ENCODE assay signal across 22 cellular contexts in the genomic region with DNA sequence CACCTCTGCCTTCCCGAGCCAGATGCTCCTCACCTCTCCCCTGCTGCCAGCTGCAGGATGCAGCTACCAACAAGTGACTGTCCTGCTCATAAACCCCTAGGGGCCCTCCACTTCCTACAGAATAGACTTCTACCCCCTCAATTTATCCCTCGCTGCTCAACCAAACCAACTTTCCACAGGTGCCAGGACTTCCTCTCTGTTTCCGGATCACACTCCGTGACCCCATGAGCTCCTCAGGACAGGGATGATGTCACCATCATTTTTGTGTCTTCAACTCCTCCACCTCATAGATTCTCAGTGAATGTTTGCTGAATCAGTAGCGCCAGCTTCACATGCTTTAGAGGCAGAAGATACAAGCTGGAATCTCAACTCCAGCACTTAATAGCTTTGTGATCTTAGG. TPM values are rescaled to one million over a fixed set of nuclear protein-coding genes. Genes with fewer than 3 reads are reported as not detected.
"Had no signal": no experiment of that assay in that cellular context is flagged by ENCODE, and none has a peak within 500 bp of the region (broad histone marks: within the 10 kb centered on the region; RNA-seq: fewer than 3 reads in every experiment).

No MANE protein-coding gene starts in this region.

- H3K9me3 ChIP-seq: sigmoid colon, upper lobe of right lung had no signal

- H3K4me1 ChIP-seq: upper lobe of right lung had no signal

- H3K4me1 Mint-ChIP-seq: activated CD4-positive, alpha-beta memory T cell treated with anti-CD3 and anti-CD28 coated beads, Interleukin-2, amount 10 ng/mL, durations not matched to agents 7 days and 5 days; activated CD4-positive, alpha-beta T cell treated with anti-CD3 and anti-CD28 coated beads, Interleukin-2, amount 10 ng/mL, durations not matched to agents 24 days and 14 days; activated naive CD4-positive, alpha-beta T cell treated with anti-CD3 and anti-CD28 coated beads, Interleukin-2, amount 10 ng/mL, durations not matched to agents 7 days and 5 days had no signal

- H3K36me3 ChIP-seq: heart right ventricle, left lung, neural progenitor cell, sigmoid colon, upper lobe of right lung had no signal

- FAIRE-seq: endometrium, kidney had no signal

- DNase-seq: activated CD4-positive, alpha-beta memory T cell treated with anti-CD3 and anti-CD28 coated beads, Interleukin-2, amount 10 ng/mL, durations not matched to agents 7 days and 5 days; activated CD4-positive, alpha-beta T cell treated with anti-CD3 and anti-CD28 coated beads, Interleukin-2, amount 10 ng/mL, durations not matched to agents 24 days and 14 days; activated effector memory CD4-positive, alpha-beta T cell treated with Interleukin-2 at 50 U/mL for 16 hours; activated naive CD4-positive, alpha-beta T cell treated with anti-CD3 and anti-CD28 coated beads, Interleukin-2, amount 10 ng/mL, durations not matched to agents 7 days and 5 days; activated T-cell treated with anti-CD3 and anti-CD28 coated beads, Interleukin-2, amount 50 U/mL, for 72 hours; aorta; effector CD4-positive, alpha-beta T cell; heart right ventricle; kidney; left lung; naive thymus-derived CD4-positive, alpha-beta T cell; sigmoid colon; stimulated activated CD4-positive, alpha-beta T cell treated with anti-CD3 and anti-CD28 coated beads, Interleukin-15, amount 100 ng/mL, for 24 hours; stimulated activated naive CD4-positive, alpha-beta T cell; T-helper 1 cell; T1000; upper lobe of right lung had no signal

- H3K27ac ChIP-seq: heart right ventricle, left lung, neural progenitor cell, sigmoid colon, upper lobe of right lung had no signal

- H3K4me3 ChIP-seq: heart right ventricle, left lung, neural progenitor cell, sigmoid colon, smooth muscle cell, upper lobe of right lung had no signal

- H3K27me3 ChIP-seq: heart right ventricle, left lung, neural progenitor cell, sigmoid colon, upper lobe of right lung had no signal

- H3K4me3 Mint-ChIP-seq: activated CD4-positive, alpha-beta memory T cell treated with anti-CD3 and anti-CD28 coated beads, Interleukin-2, amount 10 ng/mL, durations not matched to agents 7 days and 5 days; activated CD4-positive, alpha-beta T cell treated with anti-CD3 and anti-CD28 coated beads, Interleukin-2, amount 10 ng/mL, durations not matched to agents 24 days and 14 days; activated naive CD4-positive, alpha-beta T cell treated with anti-CD3 and anti-CD28 coated beads, Interleukin-2, amount 10 ng/mL, durations not matched to agents 7 days and 5 days; activated T-cell treated with anti-CD3 and anti-CD28 coated beads, Interleukin-2, amount 50 U/mL, for 72 hours; brain; naive thymus-derived CD4-positive, alpha-beta T cell; neural progenitor cell had no signal

- H3K27ac Mint-ChIP-seq: activated CD4-positive, alpha-beta memory T cell treated with anti-CD3 and anti-CD28 coated beads, Interleukin-2, amount 10 ng/mL, durations not matched to agents 7 days and 5 days; activated CD4-positive, alpha-beta T cell treated with anti-CD3 and anti-CD28 coated beads, Interleukin-2, amount 10 ng/mL, durations not matched to agents 24 days and 14 days; activated naive CD4-positive, alpha-beta T cell treated with anti-CD3 and anti-CD28 coated beads, Interleukin-2, amount 10 ng/mL, durations not matched to agents 7 days and 5 days; activated T-cell treated with anti-CD3 and anti-CD28 coated beads, Interleukin-2, amount 50 U/mL, for 72 hours; brain; neural progenitor cell had no signal

- H3K36me3 Mint-ChIP-seq: activated naive CD4-positive, alpha-beta T cell treated with anti-CD3 and anti-CD28 coated beads, Interleukin-2, amount 10 ng/mL, durations not matched to agents 7 days and 5 days; brain; neural progenitor cell had no signal

RNA-seq across cellular contexts. Expression of gene ADRB1, which starts 25.8 kb away (rescaled TPM):
- total RNA-seq: activated CD4-positive, alpha-beta T cell treated with anti-CD3 and anti-CD28 coated beads, Interleukin-2, amount 10 ng/mL, durations not matched to agents 24 days and 14 days; activated T-cell treated with anti-CD3 and anti-CD28 coated beads, Interleukin-2, amount 50 U/mL, for 72 hours; fibroblast of villous mesenchyme; smooth muscle cell had no signal
- polyA plus RNA-seq: aorta; naive thymus-derived CD4-positive, alpha-beta T cell; smooth muscle cell had no signal
